Comparison of ENCODE assay signal across 8 cellular contexts in genomic region chr19:55305491-55305890, GRCh38. TPM values are rescaled to one million over a fixed set of nuclear protein-coding genes. Genes with fewer than 3 reads are reported as not detected.
A peak's percentile ranks its signal among the peaks of the same experiment; 100 is the strongest.
DNase-seq lines count a peak whose midpoint lies in the region; ATAC-seq and TF ChIP-seq lines count a peak whose summit lies in the region.

No MANE protein-coding gene starts in this region.

- no peaks in the 10 kb centered on the region for H3K9me3 ChIP-seq in cardiac muscle cell (ENCODE audit: low read depth)
- H3K9me3 ChIP-seq in left ventricle myocardium inferior (replicated peaks) = peaks cover 5% of the 10 kb centered on the region
- no peaks in the 10 kb centered on the region for H3K9me3 ChIP-seq in PC-3 (ENCODE audit: low read length)
- H3K9me3 ChIP-seq in upper lobe of right lung = no peaks in the 10 kb centered on the region

- POLR2A ChIA-PET in PC-3 (lab: Charles Lee; ENCODE audit: unreplicated experiment) = no interaction called here

- ATAC-seq in PC-3 (peak; percentile 55), left lobe of liver (peak; percentile 73), upper lobe of right lung (peak; percentile 57), HG03460 (IDR thresholded peaks at IDR 0.05; ENCODE audit: unreplicated experiment) (no peak), HG02852 (IDR thresholded peaks at IDR 0.05; ENCODE audit: unreplicated experiment) (no peak)
- peak; percentile 30 for ATAC-seq in activated T-helper 17 cell treated with anti-CD3 and anti-CD28 coated beads, Interleukin-2, amount 50 U/mL, for 72 hours (replicated peaks)

- intact Hi-C loops in left ventricle myocardium inferior (cut with micrococcal nuclease) = no loop called here
- intact Hi-C loops in PC-3 (cut with micrococcal nuclease) = no loop called here
- intact Hi-C loops in upper lobe of right lung (cut with DNase I) = no loop called here

- no peaks in the 10 kb centered on the region for H3K27me3 Mint-ChIP-seq in activated T-helper 17 cell treated with anti-CD3 and anti-CD28 coated beads, Interleukin-2, amount 50 U/mL, for 72 hours

- no peak overlapping the region for H3K4me2 ChIP-seq in PC-3 (ENCODE audit: low read length)

- H3K27ac Mint-ChIP-seq in activated T-helper 17 cell treated with anti-CD3 and anti-CD28 coated beads, Interleukin-2, amount 50 U/mL, for 72 hours = no peak overlapping the region

- no peaks in the 10 kb centered on the region for H3K36me3 Mint-ChIP-seq in activated T-helper 17 cell treated with anti-CD3 and anti-CD28 coated beads, Interleukin-2, amount 50 U/mL, for 72 hours (ENCODE audit: low read depth)

- H3K9me2 ChIP-seq in PC-3 (replicated peaks; ENCODE audit: low read length) = no peaks in the 10 kb centered on the region

- H3F3A ChIP-seq in PC-3 (ENCODE audit: low read length, unreplicated experiment) = no peaks in the 10 kb centered on the region

- TF ChIP-seq CTCF in cardiac muscle cell (IDR thresholded peaks at IDR 0.05; ENCODE audit: low read depth, low read length) (no peak), left ventricle myocardium inferior (IDR thresholded peaks at IDR 0.05; ENCODE audit: borderline replicate concordance) (no peak), PC-3 (conservative IDR thresholded peaks at IDR 0.05; ENCODE audit: low read depth, low read length) (no peak), upper lobe of right lung (IDR thresholded peaks at IDR 0.05) (no peak)

- no peaks in the 10 kb centered on the region for H4K20me1 ChIP-seq in PC-3 (ENCODE audit: low read length)

- H3K36me3 ChIP-seq in cardiac muscle cell (peaks cover 37% of the 10 kb centered on the region), left ventricle myocardium inferior (no peaks in the 10 kb centered on the region), PC-3 (ENCODE audit: low read depth, low read length) (no peaks in the 10 kb centered on the region), upper lobe of right lung (no peaks in the 10 kb centered on the region)

- DNase-seq in cardiac muscle cell (ENCODE audit: low read depth in 1 of 2, low spot score in 1 of 2) (peak; percentile 34 to 57), left ventricle myocardium inferior (no peak), PC-3 (peak; percentile 56), left lobe of liver (ENCODE audit: low spot score) (no peak), upper lobe of right lung (no peak)

- H3K9me3 Mint-ChIP-seq in activated T-helper 17 cell treated with anti-CD3 and anti-CD28 coated beads, Interleukin-2, amount 50 U/mL, for 72 hours = no peaks in the 10 kb centered on the region

- H3K4me3 ChIP-seq in cardiac muscle cell (no peak overlapping the region), left ventricle myocardium inferior (no peak overlapping the region), PC-3 (ENCODE audit: low read length) (no peak overlapping the region), upper lobe of right lung (no peak overlapping the region)

- H3K27ac ChIP-seq in cardiac muscle cell (no peak overlapping the region), left ventricle myocardium inferior (replicated peaks) (no peak overlapping the region), PC-3 (ENCODE audit: low read length) (no peak overlapping the region), upper lobe of right lung (no peak overlapping the region)

- H2AFZ ChIP-seq in PC-3 (ENCODE audit: low read length) = no peak overlapping the region

- no peaks in the 10 kb centered on the region for H3K79me2 ChIP-seq in PC-3 (ENCODE audit: low read length)

- H3K27me3 ChIP-seq in cardiac muscle cell (no peaks in the 10 kb centered on the region), left ventricle myocardium inferior (ENCODE audit: low read depth) (no peaks in the 10 kb centered on the region), PC-3 (ENCODE audit: low read length) (no peaks in the 10 kb centered on the region), upper lobe of right lung (no peaks in the 10 kb centered on the region)

- no peak overlapping the region for H3K4me3 Mint-ChIP-seq in activated T-helper 17 cell treated with anti-CD3 and anti-CD28 coated beads, Interleukin-2, amount 50 U/mL, for 72 hours

- H3K4me1 ChIP-seq in cardiac muscle cell (ENCODE audit: low read depth) (no peaks in the 10 kb centered on the region), left ventricle myocardium inferior (peaks cover 4% of the 10 kb centered on the region), PC-3 (ENCODE audit: insufficient read depth, low read length) (peaks cover 7% of the 10 kb centered on the region; the same call in 1 of the 2 replicates), upper lobe of right lung (peaks cover 7% of the 10 kb centered on the region)

- no TSS peak for BruUV-seq in PC-3 (replicated peaks; lab: Mats Ljungman, UMichigan)

- no peaks in the 10 kb centered on the region for H3K4me1 Mint-ChIP-seq in activated T-helper 17 cell treated with anti-CD3 and anti-CD28 coated beads, Interleukin-2, amount 50 U/mL, for 72 hours

- no peak overlapping the region for H3K9ac ChIP-seq in PC-3 (ENCODE audit: low read length)

- CTCF ChIA-PET in PC-3 (lab: Charles Lee) = interaction anchor here (1.8 kb wide), 1 partner anchor 34 kb away, joined by 5 read pairs; the partner anchor contains the start of gene KMT5C

RNA-seq across cellular contexts. Expression of gene TMEM150B, which starts 19.6 kb away (rescaled TPM):
- total RNA-seq in cardiac muscle cell (not detected in 2 replicates), left ventricle myocardium inferior (2.0 TPM), PC-3 (2014; rRNA removed) (not detected in 2 replicates), left lobe of liver (1.2 TPM), upper lobe of right lung (23.9 TPM)
- polyA plus RNA-seq in cardiac muscle cell = not detected in 2 replicates
- under 1 TPM; 0.39 to 0.56 TPM for total RNA-seq in activated T-helper 17 cell treated with anti-CD3 and anti-CD28 coated beads, Interleukin-2, amount 50 U/mL, for 72 hours

RNA-seq across cellular contexts. Expression of gene BRSK1, which starts 21.7 kb away (rescaled TPM):
- 34.4 and 34.7 TPM in 2 replicates for total RNA-seq in cardiac muscle cell
- 3.5 and 5.6 TPM in 2 replicates for polyA plus RNA-seq in cardiac muscle cell
- total RNA-seq in left ventricle myocardium inferior = 3.0 TPM
- total RNA-seq in PC-3 (2014; rRNA removed) = 5.1 and 8.7 TPM in 2 replicates
- total RNA-seq in activated T-helper 17 cell treated with anti-CD3 and anti-CD28 coated beads, Interleukin-2, amount 50 U/mL, for 72 hours = 10 to 100 TPM in 1 of 2 donors, 1 to 10 TPM in 1; 6.3 to 13.7 TPM
- total RNA-seq in left lobe of liver = 0.55 TPM
- 1.3 TPM for total RNA-seq in upper lobe of right lung

RNA-seq across cellular contexts. Expression of gene HSPBP1, which starts 25.6 kb away (rescaled TPM):
- total RNA-seq in cardiac muscle cell (47.2 and 77.7 TPM in 2 replicates), left ventricle myocardium inferior (29.0 TPM), PC-3 (2014; rRNA removed) (122 and 148 TPM in 2 replicates), left lobe of liver (15.7 TPM), upper lobe of right lung (19.7 TPM)
- polyA plus RNA-seq in cardiac muscle cell = 68.9 and 123 TPM in 2 replicates
- total RNA-seq in activated T-helper 17 cell treated with anti-CD3 and anti-CD28 coated beads, Interleukin-2, amount 50 U/mL, for 72 hours = 10 to 100 TPM; 20.8 to 56.6 TPM

RNA-seq across cellular contexts. Expression of gene KMT5C, which starts 34.2 kb away (rescaled TPM):
- total RNA-seq in cardiac muscle cell (58.9 and 82.4 TPM in 2 replicates), left ventricle myocardium inferior (5.1 TPM), PC-3 (2014; rRNA removed) (21.9 and 36.6 TPM in 2 replicates), left lobe of liver (4.5 TPM), upper lobe of right lung (11.7 TPM)
- 63.5 and 81.7 TPM in 2 replicates for polyA plus RNA-seq in cardiac muscle cell
- total RNA-seq in activated T-helper 17 cell treated with anti-CD3 and anti-CD28 coated beads, Interleukin-2, amount 50 U/mL, for 72 hours = 10 to 100 TPM; 15.6 to 25.3 TPM

RNA-seq across cellular contexts. Expression of gene PPP6R1, which starts 46.7 kb away (rescaled TPM):
- 87.9 and 91.7 TPM in 2 replicates for total RNA-seq in cardiac muscle cell
- 98.7 and 101 TPM in 2 replicates for polyA plus RNA-seq in cardiac muscle cell
- total RNA-seq in left ventricle myocardium inferior = 39.8 TPM
- 159 and 221 TPM in 2 replicates for total RNA-seq in PC-3 (2014; rRNA removed)
- total RNA-seq in activated T-helper 17 cell treated with anti-CD3 and anti-CD28 coated beads, Interleukin-2, amount 50 U/mL, for 72 hours = 100 to 1,000 TPM; 156 to 319 TPM
- total RNA-seq in left lobe of liver = 30.3 TPM
- total RNA-seq in upper lobe of right lung = 61.0 TPM

Comparison
In these comparisons a context has a peak if more than half of its experiments do, and no peak if none do; other contexts are left out.
1. DNase-seq: peak in cardiac muscle cell (2 of 2) and PC-3 (single experiment); none in left ventricle myocardium inferior (single experiment), left lobe of liver (single experiment) and upper lobe of right lung (single experiment).
2. ATAC-seq: peak in PC-3 (single experiment), activated T-helper 17 cell treated with anti-CD3 and anti-CD28 coated beads, Interleukin-2, amount 50 U/mL, for 72 hours (single experiment), left lobe of liver (single experiment) and upper lobe of right lung (single experiment); none in HG03460 (single experiment) and HG02852 (single experiment).